ENCODE assay signal across 20 cellular contexts in genomic region chr9:68702493-68702892, GRCh38. TPM values are rescaled to one million over a fixed set of nuclear protein-coding genes. Genes with fewer than 3 reads are reported as not detected.
DNase-seq lines count a peak whose midpoint lies in the region; ATAC-seq, FAIRE-seq and TF ChIP-seq lines count a peak whose summit lies in the region.
"Had no signal": no experiment of that assay in that cellular context is flagged by ENCODE, and none has a peak within 500 bp of the region (broad histone marks: within the 10 kb centered on the region; RNA-seq: fewer than 3 reads in every experiment).

No MANE protein-coding gene starts in this region.

- H3K79me2 ChIP-seq in HepG2 (ENCODE audit: insufficient read depth, low read length) (peaks cover 18% of the 10 kb centered on the region), hepatocyte (peaks cover 2% of the 10 kb centered on the region)

- WGBS in HepG2 (ENCODE audit: low lambda C conversion rate), result 2% methylated on average over 3 of the region's 3 CpGs
- WGBS in right lobe of liver (ENCODE audit: insufficient coverage, low coverage, low lambda C conversion rate, missing lambda C conversion rate), result 58% methylated on average over 3 of the region's 3 CpGs
- WGBS in adrenal gland, 4 donors, result 65 to 71% (median 70%) methylated on average over 3 of the region's 3 CpGs
- 78% methylated on average over 3 of the region's 3 CpGs for WGBS in hepatocyte (ENCODE audit: low lambda C conversion rate, missing lambda C conversion rate)

- TF ChIP-seq EP300 in HepG2 (IDR thresholded peaks at IDR 0.05; ENCODE audit: low read depth in 2 of 2, low read length in 2 of 2) (no peak), HepG2 (CRISPR knock-in tag; IDR thresholded peaks at IDR 0.05; ENCODE audit: borderline replicate concordance) (no peak)

- TF ChIP-seq RAD21 in HepG2 (CRISPR knock-in tag; IDR thresholded peaks at IDR 0.05), result no peak

- no peak for TF ChIP-seq CTCF in HepG2 (CRISPR knock-in tag; IDR thresholded peaks at IDR 0.05)
- TF ChIP-seq CTCF in right lobe of liver (IDR thresholded peaks at IDR 0.05), result no peak
- TF ChIP-seq CTCF in adrenal gland (IDR thresholded peaks at IDR 0.05), result no peak
- TF ChIP-seq CTCF in hepatocyte (IDR thresholded peaks at IDR 0.05; ENCODE audit: poor library complexity), result no peak

- H3K9me3 ChIP-seq in HepG2 (ENCODE audit: low read length) (no peaks in the 10 kb centered on the region), right lobe of liver (no peaks in the 10 kb centered on the region), adrenal gland (replicated peaks in 1 of 3) (no peaks in the 10 kb centered on the region), hepatocyte (ENCODE audit: low read depth) (no peaks in the 10 kb centered on the region)
- H3K9me3 ChIP-seq: BLaER1 treated with 17β-estradiol and CSF1 and Interleukin-3, amounts not matched to agents 10 nM and 100 nM had no signal

- DNase-seq in HepG2 (ENCODE audit: low spot score) (peak; percentile 14), right lobe of liver (no peak), adrenal gland (peak in 4 of 7 donors; percentile 19 to 33 (median 26)), hepatocyte (ENCODE audit: low spot score) (peak; percentile 47), urothelium cell line (ENCODE audit: low spot score) (peak; percentile 21), NCI-H748 treated with DMSO at 0.1 percent for 48 hours (lab: John Stamatoyannopoulos, UW) (no peak), epidermal melanocyte (ENCODE audit: insufficient read length, low spot score) (no peak)
- DNase-seq: 8988T; CD8-positive, alpha-beta memory T cell; MV-4-11; NCI-H1417; NCI-H2029; NCI-H2171 treated with DMSO at 0.1 percent for 48 hours; NCI-H446 treated with DMSO at 0.1 percent for 48 hours had no signal

- no peaks in the 10 kb centered on the region for H3K36me3 ChIP-seq in HepG2 (replicated peaks in 1 of 2; ENCODE audit: control insufficient read depth in 1 of 2, insufficient read depth in 2 of 2, low read length in 2 of 2)
- H3K36me3 ChIP-seq in right lobe of liver, result no peaks in the 10 kb centered on the region
- H3K36me3 ChIP-seq in adrenal gland (replicated peaks in 1 of 2), result no peaks in the 10 kb centered on the region
- H3K36me3 ChIP-seq in hepatocyte (replicated peaks; ENCODE audit: insufficient read depth, low read depth), result no peaks in the 10 kb centered on the region
- H3K36me3 ChIP-seq: BLaER1 treated with 17β-estradiol and CSF1 and Interleukin-3, amounts not matched to agents 10 nM and 100 nM had no signal

- in situ Hi-C loops in HepG2 (cut with HindIII; ENCODE audit: extremely low pct_ligation_motif_present, low pct_unique_long_range_greater_than_20kb), result loop anchor here (10.0 kb wide), 2 partner anchors 142 to 302 kb away; no protein-coding TSS in a partner anchor

- intact Hi-C loops in HepG2 (cut with micrococcal nuclease; ENCODE audit: unreplicated experiment), result loop anchor here (10.0 kb wide), 1 partner anchor 322 kb away; no protein-coding TSS in a partner anchor
- intact Hi-C loops in right lobe of liver (cut with DNase I), result no loop called here
- intact Hi-C loops in adrenal gland (cut with DNase I), result loop anchor here (10.0 kb wide), 2 partner anchors 118 to 302 kb away; no protein-coding TSS in a partner anchor

- CTCF ChIA-PET in HepG2 (lab: Yijun Ruan, JAX; ENCODE audit: low intra/inter-chr PET ratio, low total read pairs), result interaction anchor here (2.2 kb wide), 1 partner anchor 118 kb away, joined by 13 read pairs; no protein-coding TSS in a partner anchor

- ATAC-seq in HepG2 (no peak), right lobe of liver (no peak), HG02588 (IDR thresholded peaks at IDR 0.05; ENCODE audit: unreplicated experiment) (no peak)
- ATAC-seq: Right ventricle myocardium inferior had no signal

- BruUV-seq in HepG2 (replicated peaks; lab: Mats Ljungman, UMichigan), result no TSS peak

- H3K27ac ChIP-seq in HepG2 (ENCODE audit: extremely low read length, insufficient read depth, low read length), result no peak overlapping the region
- H3K27ac ChIP-seq in right lobe of liver, result no peak overlapping the region
- no peak overlapping the region for H3K27ac ChIP-seq in adrenal gland
- no peak overlapping the region for H3K27ac ChIP-seq in hepatocyte
- H3K27ac ChIP-seq: BLaER1 treated with 17β-estradiol and CSF1 and Interleukin-3, amounts not matched to agents 10 nM and 100 nM; SK-N-MC had no signal

- no peak overlapping the region for H3K4me3 ChIP-seq in HepG2 (replicated peaks in 1 of 3; ENCODE audit: insufficient read depth in 1 of 3, low read depth in 2 of 3, low read length in 3 of 3)
- H3K4me3 ChIP-seq in right lobe of liver, result no peak overlapping the region
- no peak overlapping the region for H3K4me3 ChIP-seq in adrenal gland
- H3K4me3 ChIP-seq in hepatocyte, result no peak overlapping the region
- H3K4me3 ChIP-seq: BLaER1 treated with 17β-estradiol and CSF1 and Interleukin-3, amounts not matched to agents 10 nM and 100 nM; SK-N-MC had no signal

- H3K9ac ChIP-seq in HepG2 (ENCODE audit: insufficient read depth, low read depth, low read length), result no peak overlapping the region
- H3K9ac ChIP-seq: BLaER1 treated with 17β-estradiol and CSF1 and Interleukin-3, amounts not matched to agents 10 nM and 100 nM had no signal

- POLR2A ChIA-PET in HepG2 (lab: Yijun Ruan, JAX), result interaction anchor here (1.0 to 1.3 kb wide), 2 partner anchors 77 to 114 kb away, joined by 3 read pairs; no protein-coding TSS in a partner anchor

- no peak for TF ChIP-seq POLR2A in HepG2 (IDR thresholded peaks at IDR 0.05; ENCODE audit: insufficient read depth in 1 of 2, low read depth in 2 of 2, low read length in 2 of 2)
- no peak for TF ChIP-seq POLR2A in right lobe of liver (IDR thresholded peaks at IDR 0.05)
- no peak for TF ChIP-seq POLR2A in adrenal gland (IDR thresholded peaks at IDR 0.05)

- H3K9me2 ChIP-seq in hepatocyte (replicated peaks; ENCODE audit: insufficient read depth), result no peaks in the 10 kb centered on the region

- no peaks in the 10 kb centered on the region for H4K20me1 ChIP-seq in HepG2 (ENCODE audit: insufficient read depth, low read length)
- no peaks in the 10 kb centered on the region for H4K20me1 ChIP-seq in hepatocyte (ENCODE audit: insufficient read depth, poor library complexity, severe bottlenecking)
- H4K20me1 ChIP-seq: BLaER1 treated with 17β-estradiol and CSF1 and Interleukin-3, amounts not matched to agents 10 nM and 100 nM had no signal

- H3K4me2 ChIP-seq in HepG2 (ENCODE audit: low read depth, low read length), result no peak overlapping the region
- H3K4me2 ChIP-seq in hepatocyte, result no peak overlapping the region
- H3K4me2 ChIP-seq: BLaER1 treated with 17β-estradiol and CSF1 and Interleukin-3, amounts not matched to agents 10 nM and 100 nM had no signal

- H2AFZ ChIP-seq in HepG2 (ENCODE audit: low read length), result no peak overlapping the region
- no peak overlapping the region for H2AFZ ChIP-seq in hepatocyte

- FAIRE-seq in HepG2 (lab: Jason Lieb, UNC), result no peak
- FAIRE-seq in urothelium cell line (lab: Jason Lieb, UNC), result no peak
- FAIRE-seq: H54, HTR-8/SVneo had no signal

- H3K4me1 ChIP-seq in HepG2 (ENCODE audit: insufficient read depth, low read length) (peaks cover 39% of the 10 kb centered on the region), right lobe of liver (peaks cover 0 to 9% (median 3%) of the 10 kb centered on the region in 4 donors), adrenal gland (replicated peaks in 1 of 2) (peaks cover 9 to 11% of the 10 kb centered on the region in 2 donors), hepatocyte (ENCODE audit: insufficient read depth) (peaks cover 4% of the 10 kb centered on the region)

- H3K27me3 ChIP-seq in HepG2 (ENCODE audit: control insufficient read depth in 1 of 2, insufficient read depth in 2 of 2, low read length in 2 of 2), result no peaks in the 10 kb centered on the region; a peak in 1 of 5 replicates
- peaks cover 0 to 6% of the 10 kb centered on the region in 2 donors for H3K27me3 ChIP-seq in right lobe of liver
- H3K27me3 ChIP-seq in adrenal gland, result no peaks in the 10 kb centered on the region
- H3K27me3 ChIP-seq in hepatocyte, result peaks cover 13% of the 10 kb centered on the region

TF ChIP-seq in HepG2, 621 proteins besides CTCF, POLR2A, EP300 and RAD21 (continues in another document):
- TF ChIP-seq TFAP4 (IDR thresholded peaks at IDR 0.05; ENCODE audit: borderline replicate concordance, low read depth), result peak; percentile 75

RNA-seq across cellular contexts. Expression of gene PIP5K1B, which starts 2.5 kb away (rescaled TPM):
- total RNA-seq in HepG2 (2016; rRNA removed; fragmentation: Illumina TruSeq; extraction: Trizol), result 15.8 and 20.9 TPM in 2 replicates
- total RNA-seq in HepG2 (2016; cell fraction: cytosol; rRNA removed; fragmentation: Illumina TruSeq; extraction: Trizol; ENCODE audit: low read depth), result 4.8 and 6.0 TPM in 2 replicates
- total RNA-seq in HepG2 (2016; cell fraction: insoluble cytoplasmic fraction; rRNA removed; fragmentation: Illumina TruSeq; extraction: Trizol), result 14.6 and 19.9 TPM in 2 replicates
- 15.0 and 15.8 TPM in 2 replicates for total RNA-seq in HepG2 (2016; cell fraction: membrane; rRNA removed; fragmentation: Illumina TruSeq; extraction: Trizol)
- total RNA-seq in HepG2 (2016; cell fraction: nucleus; rRNA removed; fragmentation: Illumina TruSeq; extraction: Trizol), result 22.1 and 23.7 TPM in 2 replicates
- 12.5 and 17.5 TPM in 2 replicates for polyA plus RNA-seq in HepG2 (2011; rRNA removed)
- 8.8 and 10.8 TPM in 2 replicates for polyA plus RNA-seq in HepG2 (2011; cell fraction: cytosol; rRNA removed)
- 7.1 and 7.2 TPM in 2 replicates for polyA plus RNA-seq in HepG2 (2011; cell fraction: nucleus; rRNA removed)
- polyA plus RNA-seq in HepG2 (2012), result 10.5 and 11.6 TPM in 2 replicates
- polyA plus RNA-seq in HepG2 (2016; cell fraction: cytosol; fragmentation: Illumina TruSeq; extraction: Trizol; ENCODE audit: low read depth), result 4.0 and 4.9 TPM in 2 replicates
- 22.2 and 24.8 TPM in 2 replicates for polyA plus RNA-seq in HepG2 (2016; cell fraction: insoluble cytoplasmic fraction; fragmentation: Illumina TruSeq; extraction: Trizol; ENCODE audit: low read depth)
- 11.2 and 13.2 TPM in 2 replicates for polyA plus RNA-seq in HepG2 (2016; cell fraction: membrane; fragmentation: Illumina TruSeq; extraction: Trizol; ENCODE audit: low read depth)
- polyA plus RNA-seq in HepG2 (2016; cell fraction: nucleus; fragmentation: Illumina TruSeq; extraction: Trizol; ENCODE audit: insufficient read depth, low read depth), result 11.5 and 12.3 TPM in 2 replicates
- 0.12 and 25.9 TPM in 2 replicates for polyA minus RNA-seq in HepG2 (2011; rRNA and poly(A)+ RNA removed; ENCODE audit: low replicate concordance)
- polyA minus RNA-seq in HepG2 (2011; cell fraction: cytosol; rRNA and poly(A)+ RNA removed), result 11.4 and 11.6 TPM in 2 replicates
- 72.0 and 77.6 TPM in 2 replicates for polyA minus RNA-seq in HepG2 (2011; cell fraction: nucleus; rRNA and poly(A)+ RNA removed)
- under 1 TPM in 2 of 6 experiments, not detected in 4; 0.27 to 0.71 TPM for total RNA-seq in right lobe of liver
- 10 to 100 TPM in 5 of 8 donors, 1 to 10 TPM in 3; 6.8 to 24.0 (median 11.8) TPM for total RNA-seq in adrenal gland
- 1 to 10 TPM; 2.1 to 9.5 (median 3.0) TPM for polyA plus RNA-seq in adrenal gland
- total RNA-seq in hepatocyte, result 10.2 and 11.1 TPM in 2 replicates
- 2.5 and 3.7 TPM in 2 replicates for polyA plus RNA-seq in hepatocyte
- polyA plus RNA-seq: CD8-positive, alpha-beta memory T cell had no signal

Comparison
In these comparisons a context has a peak if more than half of its experiments do, and no peak if none do; other contexts are left out.
1. DNase-seq: peak in HepG2 (single experiment), adrenal gland (4 of 7), hepatocyte (single experiment) and urothelium cell line (single experiment); none in right lobe of liver (0 of 3), NCI-H748 treated with DMSO at 0.1 percent for 48 hours (single experiment) and epidermal melanocyte (single experiment).
2. intact Hi-C loops: an anchor here in HepG2 (10.0 kb wide) and adrenal gland (10.0 kb wide); none called in right lobe of liver.